1 cellular context compared by ENCODE assay signal in the genomic region with DNA sequence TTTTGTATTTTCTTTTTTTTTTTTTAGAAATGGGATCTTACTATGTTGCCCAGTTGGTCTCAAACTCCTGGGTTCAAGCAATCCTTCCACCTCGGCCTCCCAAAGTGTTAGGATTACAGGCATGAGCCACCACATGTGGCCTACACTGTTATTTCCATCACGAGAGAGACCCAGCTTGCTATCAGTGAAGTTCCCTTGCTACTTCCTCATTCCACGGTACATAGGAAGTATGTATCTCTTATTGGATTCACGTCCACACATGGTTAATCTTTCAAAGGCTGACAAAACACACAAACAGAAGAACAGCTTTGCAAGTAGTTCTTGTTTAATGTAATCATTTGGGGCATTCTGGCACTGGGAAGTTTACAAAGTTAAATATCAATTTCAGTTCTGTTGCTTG.
TF ChIP-seq lines count a peak whose summit lies in the region.

No MANE protein-coding gene starts in this region.

TF ChIP-seq in K562, 482 proteins besides CTCF, POLR2A, EP300 and RAD21 (continues in another document):
- TF ChIP-seq NR1H2 (CRISPR knock-in tag; IDR thresholded peaks at IDR 0.05): no peak
- TF ChIP-seq PCBP2 (IDR thresholded peaks at IDR 0.05; ENCODE audit: low read depth, low read length, poor library complexity, severe bottlenecking): no peak
- TF ChIP-seq KAT7 (CRISPR knock-in tag; IDR thresholded peaks at IDR 0.05; ENCODE audit: borderline replicate concordance): no peak
- TF ChIP-seq THRA (IDR thresholded peaks at IDR 0.05): no peak
- TF ChIP-seq ZNF318 (IDR thresholded peaks at IDR 0.05; ENCODE audit: borderline replicate concordance in 1 of 2, low read depth in 1 of 2): no peak
- no peak for TF ChIP-seq CBX3 (IDR thresholded peaks at IDR 0.05; ENCODE audit: borderline replicate concordance in 1 of 2, low read length in 2 of 2)
- TF ChIP-seq MGA (IDR thresholded peaks at IDR 0.05): 0 out of 2 replicates have a peak, but pooled peaks have one; percentile 12
- TF ChIP-seq RREB1 (CRISPR knock-in tag; IDR thresholded peaks at IDR 0.05): no peak
- no peak for TF ChIP-seq ZNF511 (CRISPR knock-in tag; IDR thresholded peaks at IDR 0.05)
- TF ChIP-seq SPI1 (IDR thresholded peaks at IDR 0.05; ENCODE audit: borderline replicate concordance, low read depth, low read length): peak; percentile 42; the same call in 1 of the 2 replicates
- TF ChIP-seq ELF1 (tag; IDR thresholded peaks at IDR 0.05): peak; percentile 47
- TF ChIP-seq, protein P1, sequence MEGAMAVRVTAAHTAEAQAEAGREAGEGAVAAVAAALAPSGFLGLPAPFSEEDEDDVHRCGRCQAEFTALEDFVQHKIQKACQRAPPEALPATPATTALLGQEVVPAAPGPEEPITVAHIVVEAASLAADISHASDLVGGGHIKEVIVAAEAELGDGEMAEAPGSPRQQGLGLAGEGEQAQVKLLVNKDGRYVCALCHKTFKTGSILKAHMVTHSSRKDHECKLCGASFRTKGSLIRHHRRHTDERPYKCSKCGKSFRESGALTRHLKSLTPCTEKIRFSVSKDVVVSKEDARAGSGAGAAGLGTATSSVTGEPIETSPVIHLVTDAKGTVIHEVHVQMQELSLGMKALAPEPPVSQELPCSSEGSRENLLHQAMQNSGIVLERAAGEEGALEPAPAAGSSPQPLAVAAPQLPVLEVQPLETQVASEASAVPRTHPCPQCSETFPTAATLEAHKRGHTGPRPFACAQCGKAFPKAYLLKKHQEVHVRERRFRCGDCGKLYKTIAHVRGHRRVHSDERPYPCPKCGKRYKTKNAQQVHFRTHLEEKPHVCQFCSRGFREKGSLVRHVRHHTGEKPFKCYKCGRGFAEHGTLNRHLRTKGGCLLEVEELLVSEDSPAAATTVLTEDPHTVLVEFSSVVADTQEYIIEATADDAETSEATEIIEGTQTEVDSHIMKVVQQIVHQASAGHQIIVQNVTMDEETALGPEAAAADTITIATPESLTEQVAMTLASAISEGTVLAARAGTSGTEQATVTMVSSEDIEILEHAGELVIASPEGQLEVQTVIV (CRISPR knock-in tag; IDR thresholded peaks at IDR 0.05; ENCODE audit: borderline replicate concordance): no peak
